In genomic region chr19:33273881-33274662, GRCh38 we compare ENCODE assay signal across 1 cellular context.
A peak's percentile ranks its signal among the peaks of the same experiment; 100 is the strongest.
TF ChIP-seq lines count a peak whose summit lies in the region.

No MANE protein-coding gene starts in this region.

TF ChIP-seq in K562, 482 proteins besides CTCF, POLR2A, EP300 and RAD21 (continued from another document):
- TF ChIP-seq YBX1 (IDR thresholded peaks at IDR 0.05): no peak
- peak; percentile 81 for TF ChIP-seq EGR1 (conservative IDR thresholded peaks at IDR 0.05)
- 0 out of 2 replicates have a peak, but pooled peaks have one; percentile 12 for TF ChIP-seq CREM (IDR thresholded peaks at IDR 0.05; ENCODE audit: low read depth)
- 0 out of 2 replicates have a peak, but pooled peaks have one; percentile 12 for TF ChIP-seq ARID1B (IDR thresholded peaks at IDR 0.05)
TF ChIP-seq in K562: peak in this region for 6.
